9 cellular contexts compared by ENCODE assay signal in the genomic region with DNA sequence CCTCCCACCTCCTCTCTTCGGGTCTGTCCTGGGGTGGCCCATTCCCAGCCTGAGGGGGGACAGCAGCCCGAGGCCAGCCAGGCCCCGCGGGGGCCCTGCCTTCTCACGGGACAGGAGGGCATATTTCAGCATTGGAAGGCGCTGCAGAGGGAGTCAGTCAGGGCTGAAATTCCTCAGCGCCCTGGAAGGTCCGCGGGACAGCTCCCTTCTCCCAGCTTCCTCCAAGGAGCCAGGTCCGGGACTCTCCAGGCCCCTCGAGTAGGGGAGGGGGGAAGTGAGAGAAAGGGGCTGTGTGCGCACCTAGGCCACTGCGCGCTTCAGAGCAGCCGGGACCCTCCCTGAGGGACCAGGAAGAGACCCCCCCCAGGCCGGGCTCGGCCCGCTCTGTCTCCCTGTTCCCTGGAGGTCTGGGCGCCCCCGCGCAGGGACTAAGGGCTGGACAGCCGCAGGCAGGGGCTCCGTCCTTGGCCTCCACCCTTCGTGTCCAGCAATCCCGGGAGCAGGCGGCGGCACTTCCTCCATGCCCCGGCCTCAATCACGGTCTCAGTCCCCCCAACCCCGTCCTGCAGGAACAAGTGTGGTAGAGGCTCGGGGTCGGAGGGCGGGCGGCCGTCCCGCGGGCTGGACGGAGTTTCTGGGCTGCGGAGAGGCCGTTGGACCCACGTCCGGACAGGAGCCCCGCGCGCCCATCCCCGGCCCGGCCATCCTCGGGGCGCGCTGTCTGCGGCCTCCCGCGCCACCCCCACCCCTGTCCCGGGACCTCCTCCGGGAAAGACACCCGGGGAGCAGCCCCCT. TPM values are rescaled to one million over a fixed set of nuclear protein-coding genes. Genes with fewer than 3 reads are reported as not detected.
DNase-seq lines count a peak whose midpoint lies in the region; ATAC-seq, FAIRE-seq and TF ChIP-seq lines count a peak whose summit lies in the region.
"Had no signal": no experiment of that assay in that cellular context is flagged by ENCODE, and none has a peak within 500 bp of the region (broad histone marks: within the 10 kb centered on the region; RNA-seq: fewer than 3 reads in every experiment).

No MANE protein-coding gene starts in this region.

- H3K9me3 Mint-ChIP-seq in WTC11: peaks cover 6% of the 10 kb centered on the region; the same call in 1 of the 2 replicates

- TF ChIP-seq POLR2A in gastrocnemius medialis (IDR thresholded peaks at IDR 0.05): no peak
- no peak for TF ChIP-seq POLR2A in H54 (IDR thresholded peaks at IDR 0.05; ENCODE audit: low read depth, low read length)

- H3K4me1 Mint-ChIP-seq in WTC11: peaks cover 11% of the 10 kb centered on the region

- TF ChIP-seq CTCF in WTC11 (IDR thresholded peaks at IDR 0.05) (no peak), gastrocnemius medialis (IDR thresholded peaks at IDR 0.05 in 4 of 5, conservative IDR thresholded peaks at IDR 0.05 in 1 of 5) (no peak)

- POLR2A ChIA-PET in WTC11 (lab: Charles Lee): interaction anchor here (0.6 kb wide), 1 partner anchor 24 kb away, joined by 4 read pairs; no protein-coding TSS in a partner anchor

- H3K9me3 ChIP-seq in iPS-15b (ENCODE audit: control insufficient read depth, insufficient read depth, low read length) (no peaks in the 10 kb centered on the region), gastrocnemius medialis (no peaks in the 10 kb centered on the region)

- no peak overlapping the region for H3K9ac ChIP-seq in iPS-15b (ENCODE audit: low read depth, low read length)

- peak; percentile 23 for ATAC-seq in WTC11
- no peak for ATAC-seq in gastrocnemius medialis
- no peak for ATAC-seq in HG02759 (IDR thresholded peaks at IDR 0.05; ENCODE audit: unreplicated experiment)

- in situ Hi-C loops in gastrocnemius medialis (cut with MboI; ENCODE audit: low sequenced_read_pairs in 4 of 4): loop anchor here in 1 of 4 donors (25.0 kb wide), 1 partner anchor 548 kb away; no protein-coding TSS in a partner anchor

- H3K4me1 ChIP-seq in iPS-15b (ENCODE audit: control insufficient read depth, insufficient read depth, low read length) (peaks cover 2% of the 10 kb centered on the region), gastrocnemius medialis (peaks cover 0 to 26% of the 10 kb centered on the region in 2 donors)

- FAIRE-seq in H54 (lab: Jason Lieb, UNC): no peak

- H3K36me3 Mint-ChIP-seq in WTC11: no peaks in the 10 kb centered on the region

- DNase-seq in ELF-1 (ENCODE audit: low read depth, low spot score): peak; percentile 68
- peak; percentile 55 for DNase-seq in WTC11 (ENCODE audit: low spot score)
- DNase-seq in gastrocnemius medialis: peak in 1 of 2 donors; percentile 3
- DNase-seq in H54 (ENCODE audit: insufficient read length, low spot score): no peak
- DNase-seq in OCI-M1 (lab: John Stamatoyannopoulos, UW): no peak
- DNase-seq in SKM-1 treated with dmso at 0.1 percent for 144 hours (lab: John Stamatoyannopoulos, UW; ENCODE audit: unreplicated experiment): no peak

- intact Hi-C loops in gastrocnemius medialis (cut with DNase I; ENCODE audit: low total_unique reads): loop anchor here (1.0 to 2.0 kb wide), 2 partner anchors 94 to 545 kb away; no protein-coding TSS in a partner anchor

- H3K36me3 ChIP-seq in iPS-15b (ENCODE audit: control insufficient read depth, insufficient read depth, low read length) (no peaks in the 10 kb centered on the region), gastrocnemius medialis (no peaks in the 10 kb centered on the region)

- CTCF ChIA-PET in WTC11 (lab: Charles Lee): interaction anchor here (0.6 to 2.3 kb wide), 44 partner anchors 9 to 555 kb away, joined by 3 to 21 read pairs (median 4); no protein-coding TSS in a partner anchor

- H3K27me3 ChIP-seq in iPS-15b (ENCODE audit: control insufficient read depth, insufficient read depth, low read length): peaks cover 46% of the 10 kb centered on the region
- H3K27me3 ChIP-seq in gastrocnemius medialis: peaks cover 33 to 54% (median 48%) of the 10 kb centered on the region in 3 donors

- no peak overlapping the region for H3K27ac Mint-ChIP-seq in WTC11

- H3K4me3 Mint-ChIP-seq in WTC11: peak overlapping the region; percentile 56

- no peak overlapping the region for H3K27ac ChIP-seq in gastrocnemius medialis
- H3K27ac ChIP-seq: RWPE1 had no signal

- H3K27me3 Mint-ChIP-seq in WTC11 (ENCODE audit: low read depth): peaks cover 70% of the 10 kb centered on the region

- peak overlapping the region; percentile 61 for H3K4me3 ChIP-seq in iPS-15b (ENCODE audit: low read depth, low read length)
- H3K4me3 ChIP-seq in gastrocnemius medialis: peak overlapping the region; percentile 59 to 80 (median 63)

TF ChIP-seq in WTC11, 78 proteins besides CTCF, POLR2A, EP300 and RAD21:
- TF ChIP-seq PRRX2 (CRISPR knock-in tag; IDR thresholded peaks at IDR 0.05): no peak
- TF ChIP-seq, protein P1, sequence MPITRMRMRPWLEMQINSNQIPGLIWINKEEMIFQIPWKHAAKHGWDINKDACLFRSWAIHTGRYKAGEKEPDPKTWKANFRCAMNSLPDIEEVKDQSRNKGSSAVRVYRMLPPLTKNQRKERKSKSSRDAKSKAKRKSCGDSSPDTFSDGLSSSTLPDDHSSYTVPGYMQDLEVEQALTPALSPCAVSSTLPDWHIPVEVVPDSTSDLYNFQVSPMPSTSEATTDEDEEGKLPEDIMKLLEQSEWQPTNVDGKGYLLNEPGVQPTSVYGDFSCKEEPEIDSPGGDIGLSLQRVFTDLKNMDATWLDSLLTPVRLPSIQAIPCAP (CRISPR knock-in tag; IDR thresholded peaks at IDR 0.05): no peak
- TF ChIP-seq, protein P2, sequence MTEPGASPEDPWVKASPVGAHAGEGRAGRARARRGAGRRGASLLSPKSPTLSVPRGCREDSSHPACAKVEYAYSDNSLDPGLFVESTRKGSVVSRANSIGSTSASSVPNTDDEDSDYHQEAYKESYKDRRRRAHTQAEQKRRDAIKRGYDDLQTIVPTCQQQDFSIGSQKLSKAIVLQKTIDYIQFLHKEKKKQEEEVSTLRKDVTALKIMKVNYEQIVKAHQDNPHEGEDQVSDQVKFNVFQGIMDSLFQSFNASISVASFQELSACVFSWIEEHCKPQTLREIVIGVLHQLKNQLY (CRISPR knock-in tag; IDR thresholded peaks at IDR 0.05): no peak
- TF ChIP-seq RELA (CRISPR knock-in tag; IDR thresholded peaks at IDR 0.05; ENCODE audit: borderline replicate concordance): no peak
- TF ChIP-seq EMX1 (CRISPR knock-in tag; IDR thresholded peaks at IDR 0.05): no peak
- TF ChIP-seq ZNF671 (CRISPR knock-in tag; IDR thresholded peaks at IDR 0.05): no peak
- 0 out of 2 replicates have a peak, but pooled peaks have one; percentile 16 for TF ChIP-seq ZNF263 (CRISPR knock-in tag; IDR thresholded peaks at IDR 0.05; ENCODE audit: low read depth)
- no peak for TF ChIP-seq CBFB (CRISPR knock-in tag; IDR thresholded peaks at IDR 0.05; ENCODE audit: low read depth)
- TF ChIP-seq, protein P3, sequence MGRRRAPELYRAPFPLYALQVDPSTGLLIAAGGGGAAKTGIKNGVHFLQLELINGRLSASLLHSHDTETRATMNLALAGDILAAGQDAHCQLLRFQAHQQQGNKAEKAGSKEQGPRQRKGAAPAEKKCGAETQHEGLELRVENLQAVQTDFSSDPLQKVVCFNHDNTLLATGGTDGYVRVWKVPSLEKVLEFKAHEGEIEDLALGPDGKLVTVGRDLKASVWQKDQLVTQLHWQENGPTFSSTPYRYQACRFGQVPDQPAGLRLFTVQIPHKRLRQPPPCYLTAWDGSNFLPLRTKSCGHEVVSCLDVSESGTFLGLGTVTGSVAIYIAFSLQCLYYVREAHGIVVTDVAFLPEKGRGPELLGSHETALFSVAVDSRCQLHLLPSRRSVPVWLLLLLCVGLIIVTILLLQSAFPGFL (CRISPR knock-in tag; IDR thresholded peaks at IDR 0.05; ENCODE audit: borderline replicate concordance): no peak
- TF ChIP-seq ZNF232 (CRISPR knock-in tag; IDR thresholded peaks at IDR 0.05): 0 out of 2 replicates have a peak, but pooled peaks have one; percentile 29
- TF ChIP-seq, protein P4, sequence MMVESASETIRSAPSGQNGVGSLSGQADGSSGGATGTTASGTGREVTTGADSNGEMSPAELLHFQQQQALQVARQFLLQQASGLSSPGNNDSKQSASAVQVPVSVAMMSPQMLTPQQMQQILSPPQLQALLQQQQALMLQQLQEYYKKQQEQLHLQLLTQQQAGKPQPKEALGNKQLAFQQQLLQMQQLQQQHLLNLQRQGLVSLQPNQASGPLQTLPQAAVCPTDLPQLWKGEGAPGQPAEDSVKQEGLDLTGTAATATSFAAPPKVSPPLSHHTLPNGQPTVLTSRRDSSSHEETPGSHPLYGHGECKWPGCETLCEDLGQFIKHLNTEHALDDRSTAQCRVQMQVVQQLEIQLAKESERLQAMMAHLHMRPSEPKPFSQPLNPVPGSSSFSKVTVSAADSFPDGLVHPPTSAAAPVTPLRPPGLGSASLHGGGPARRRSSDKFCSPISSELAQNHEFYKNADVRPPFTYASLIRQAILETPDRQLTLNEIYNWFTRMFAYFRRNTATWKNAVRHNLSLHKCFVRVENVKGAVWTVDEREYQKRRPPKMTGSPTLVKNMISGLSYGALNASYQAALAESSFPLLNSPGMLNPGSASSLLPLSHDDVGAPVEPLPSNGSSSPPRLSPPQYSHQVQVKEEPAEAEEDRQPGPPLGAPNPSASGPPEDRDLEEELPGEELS (CRISPR knock-in tag; IDR thresholded peaks at IDR 0.05): no peak
- TF ChIP-seq ZNF121 (CRISPR knock-in tag; IDR thresholded peaks at IDR 0.05): no peak
- no peak for TF ChIP-seq NR2C2 (CRISPR knock-in tag; IDR thresholded peaks at IDR 0.05)

RNA-seq across cellular contexts. Expression of a gene that starts 6.0 kb away (rescaled TPM):
- total RNA-seq in WTC11 (2021) (4.1 to 4.6 TPM (median 4.4 TPM) in 3 replicates), gastrocnemius medialis (1 to 10 TPM in 1 of 4 donors, under 1 TPM in 3; 0.12 to 1.0 (median 0.46) TPM)

Comparison
In these comparisons a context has a peak if more than half of its experiments do, and no peak if none do; other contexts are left out.
1. DNase-seq: peak in ELF-1 (single experiment) and WTC11 (single experiment); none in H54 (single experiment), OCI-M1 (single experiment) and SKM-1 treated with dmso at 0.1 percent for 144 hours (single experiment).